In the genomic region with DNA sequence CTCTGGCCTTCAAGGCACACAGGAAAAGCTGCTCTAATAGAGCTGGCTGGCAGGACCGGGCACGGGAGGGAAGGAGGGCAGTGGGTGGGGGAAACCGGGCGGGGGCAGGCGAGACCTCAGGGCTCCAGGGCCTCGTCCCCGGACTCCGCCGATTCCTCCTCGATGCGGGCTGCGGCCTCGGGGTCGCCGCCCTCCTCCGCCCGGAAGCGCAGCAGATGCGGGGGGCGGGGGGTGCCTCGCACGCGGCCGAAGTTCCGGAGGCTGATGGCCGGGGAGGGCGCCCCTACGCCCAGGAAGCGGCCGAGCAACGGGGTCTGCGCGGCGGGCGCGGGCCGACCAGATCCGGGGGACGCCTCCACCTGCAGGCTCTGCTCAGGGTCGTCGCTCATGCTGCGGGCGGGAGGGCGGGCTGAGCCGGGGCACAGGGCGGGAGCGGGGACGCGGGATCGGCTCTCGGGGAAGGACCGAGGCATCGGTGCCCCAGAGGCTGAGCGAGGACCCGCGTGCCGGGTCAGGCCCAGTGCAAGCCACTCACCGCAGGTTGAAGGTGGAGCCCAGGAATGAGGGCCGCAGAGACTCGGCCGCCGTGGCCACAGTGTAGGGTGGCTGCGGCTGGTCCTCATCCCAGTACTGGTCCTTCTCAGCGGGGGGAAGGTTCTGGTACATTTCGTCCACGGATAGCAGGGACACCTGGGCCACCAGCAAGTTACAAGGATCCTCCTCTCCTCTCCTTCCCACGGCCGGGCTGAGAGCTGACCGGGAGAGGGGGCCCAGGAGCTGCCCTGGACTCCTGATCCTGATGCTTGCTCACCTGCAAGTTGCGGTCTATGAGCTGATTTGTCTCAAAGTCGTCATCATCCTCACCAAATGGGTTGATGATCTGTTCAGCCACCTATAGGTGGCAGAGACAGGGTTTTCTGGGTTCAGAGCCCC, we compare ENCODE assay signal across 9 cellular contexts. TPM values are rescaled to one million over a fixed set of nuclear protein-coding genes. Genes with fewer than 3 reads are reported as not detected.
DNase-seq lines count a peak whose midpoint lies in the region; ATAC-seq and TF ChIP-seq lines count a peak whose summit lies in the region.
"Had no signal": no experiment of that assay in that cellular context is flagged by ENCODE, and none has a peak within 500 bp of the region (broad histone marks: within the 10 kb centered on the region; RNA-seq: fewer than 3 reads in every experiment).

No MANE protein-coding gene starts in this region.

- no peaks in the 10 kb centered on the region for H3K27me3 Mint-ChIP-seq in activated CD8-positive, alpha-beta T cell treated with anti-CD3 and anti-CD28 coated beads, Interleukin-2, amount 10 ng/mL, durations not matched to agents 7 days and 5 days (ENCODE audit: low read depth)
- peaks cover 5% of the 10 kb centered on the region for H3K27me3 Mint-ChIP-seq in glutamatergic neuron (ENCODE audit: unreplicated experiment)

- peaks cover 41% of the 10 kb centered on the region for H3K4me1 Mint-ChIP-seq in activated CD8-positive, alpha-beta T cell treated with anti-CD3 and anti-CD28 coated beads, Interleukin-2, amount 10 ng/mL, durations not matched to agents 7 days and 5 days (ENCODE audit: low read depth)
- H3K4me1 Mint-ChIP-seq in glutamatergic neuron (ENCODE audit: low read depth, unreplicated experiment), result peaks cover 12% of the 10 kb centered on the region

- DNase-seq in NCI-H2227 (lab: John Stamatoyannopoulos, UW; ENCODE audit: unreplicated experiment) (peak; percentile 50), NCI-H2227 treated with DMSO at 0.1 percent for 48 hours (lab: John Stamatoyannopoulos, UW) (no peak), glutamatergic neuron (peak; percentile 59), retina (peak; percentile 64), NCI-H1694 treated with DMSO at 0.1 percent for 48 hours (lab: John Stamatoyannopoulos, UW) (no peak), GM19240 (ENCODE audit: insufficient read length, low spot score) (no peak), NCI-H2196 (lab: John Stamatoyannopoulos, UW; ENCODE audit: unreplicated experiment) (no peak)
- peak; percentile 59 for DNase-seq in activated CD8-positive, alpha-beta T cell treated with anti-CD3 and anti-CD28 coated beads, Interleukin-2, amount 10 ng/mL, durations not matched to agents 7 days and 5 days

- no peaks in the 10 kb centered on the region for H3K9me3 Mint-ChIP-seq in activated CD8-positive, alpha-beta T cell treated with anti-CD3 and anti-CD28 coated beads, Interleukin-2, amount 10 ng/mL, durations not matched to agents 7 days and 5 days (ENCODE audit: insufficient read depth)
- peaks cover 7% of the 10 kb centered on the region for H3K9me3 Mint-ChIP-seq in glutamatergic neuron (ENCODE audit: unreplicated experiment)

- ATAC-seq in activated CD8-positive, alpha-beta T cell treated with anti-CD3 and anti-CD28 coated beads, Interleukin-2, amount 10 ng/mL, durations not matched to agents 7 days and 5 days, result peak; percentile 45

- TF ChIP-seq CTCF in glutamatergic neuron (IDR thresholded peaks at IDR 0.05; ENCODE audit: partially characterized antibody, unreplicated experiment), result no peak

- POLR2A ChIA-PET in activated CD8-positive, alpha-beta T cell treated with anti-CD3 and anti-CD28 coated beads, Interleukin-2, amount 10 ng/mL, durations not matched to agents 7 days and 5 days (lab: Charles Lee), result interaction anchor here (2.0 to 8.8 kb wide), 7 partner anchors 9 to 63 kb away, joined by 7 to 115 read pairs (median 25); partner anchors contain the start of genes BTBD19, PLK3, RNU5D-1 and RPS8

- peak overlapping the region; percentile 65 for H3K4me3 Mint-ChIP-seq in activated CD8-positive, alpha-beta T cell treated with anti-CD3 and anti-CD28 coated beads, Interleukin-2, amount 10 ng/mL, durations not matched to agents 7 days and 5 days
- H3K4me3 Mint-ChIP-seq in glutamatergic neuron (ENCODE audit: unreplicated experiment), result peak overlapping the region; percentile 79

- H3K36me3 Mint-ChIP-seq in activated CD8-positive, alpha-beta T cell treated with anti-CD3 and anti-CD28 coated beads, Interleukin-2, amount 10 ng/mL, durations not matched to agents 7 days and 5 days (ENCODE audit: low read depth), result peaks cover 34% of the 10 kb centered on the region
- no peaks in the 10 kb centered on the region for H3K36me3 Mint-ChIP-seq in glutamatergic neuron (ENCODE audit: unreplicated experiment)

- H3K27ac Mint-ChIP-seq in activated CD8-positive, alpha-beta T cell treated with anti-CD3 and anti-CD28 coated beads, Interleukin-2, amount 10 ng/mL, durations not matched to agents 7 days and 5 days, result peak overlapping the region; percentile 86
- H3K27ac Mint-ChIP-seq in glutamatergic neuron (ENCODE audit: unreplicated experiment), result no peak overlapping the region

- CTCF ChIA-PET in activated CD8-positive, alpha-beta T cell treated with anti-CD3 and anti-CD28 coated beads, Interleukin-2, amount 10 ng/mL, durations not matched to agents 7 days and 5 days (lab: Charles Lee), result interaction anchor here (0.5 to 4.0 kb wide), 16 partner anchors 9 to 519 kb away, joined by 3 to 26 read pairs (median 5); partner anchors contain the start of genes BTBD19, DYNLT4, HECTD3 and RNU5D-1

RNA-seq across cellular contexts. Expression of gene BEST4, which starts 3.6 kb away (rescaled TPM):
- total RNA-seq in activated CD8-positive, alpha-beta T cell treated with anti-CD3 and anti-CD28 coated beads, Interleukin-2, amount 10 ng/mL, durations not matched to agents 7 days and 5 days, result under 1 TPM; 0.26 to 0.42 TPM
- total RNA-seq in glutamatergic neuron (ENCODE audit: unreplicated experiment), result 0.88 TPM

RNA-seq across cellular contexts. Expression of gene RPS8, which starts 9.0 kb away (rescaled TPM):
- 1,000 to 10,000 TPM; 1,750 to 1,777 TPM for total RNA-seq in activated CD8-positive, alpha-beta T cell treated with anti-CD3 and anti-CD28 coated beads, Interleukin-2, amount 10 ng/mL, durations not matched to agents 7 days and 5 days
- total RNA-seq in glutamatergic neuron (ENCODE audit: unreplicated experiment), result 988 TPM

RNA-seq across cellular contexts. Expression of gene PLK3, which starts 15.8 kb away (rescaled TPM):
- 10 to 100 TPM; 64.8 to 68.0 TPM for total RNA-seq in activated CD8-positive, alpha-beta T cell treated with anti-CD3 and anti-CD28 coated beads, Interleukin-2, amount 10 ng/mL, durations not matched to agents 7 days and 5 days
- 89.3 TPM for total RNA-seq in glutamatergic neuron (ENCODE audit: unreplicated experiment)

RNA-seq across cellular contexts. Expression of gene DYNLT4, which starts 22.8 kb away (rescaled TPM):
- 1 to 10 TPM; 1.8 to 2.3 TPM for total RNA-seq in activated CD8-positive, alpha-beta T cell treated with anti-CD3 and anti-CD28 coated beads, Interleukin-2, amount 10 ng/mL, durations not matched to agents 7 days and 5 days
- total RNA-seq in glutamatergic neuron (ENCODE audit: unreplicated experiment), result not detected
- total RNA-seq: activated CD8-positive, alpha-beta memory T cell treated with anti-CD3 and anti-CD28 coated beads for 36 hours had no signal

RNA-seq across cellular contexts. Expression of gene BTBD19, which starts 24.0 kb away (rescaled TPM):
- total RNA-seq in activated CD8-positive, alpha-beta T cell treated with anti-CD3 and anti-CD28 coated beads, Interleukin-2, amount 10 ng/mL, durations not matched to agents 7 days and 5 days, result 1 to 10 TPM; 4.5 to 8.8 TPM
- total RNA-seq in glutamatergic neuron (ENCODE audit: unreplicated experiment), result 5.9 TPM

Comparison
In these comparisons a context has a peak if more than half of its experiments do, and no peak if none do; other contexts are left out.
1. DNase-seq: peak in NCI-H2227 (single experiment), activated CD8-positive, alpha-beta T cell treated with anti-CD3 and anti-CD28 coated beads, Interleukin-2, amount 10 ng/mL, durations not matched to agents 7 days and 5 days (single experiment), glutamatergic neuron (single experiment) and retina (single experiment); none in NCI-H2227 treated with DMSO at 0.1 percent for 48 hours (single experiment), NCI-H1694 treated with DMSO at 0.1 percent for 48 hours (single experiment), GM19240 (single experiment) and NCI-H2196 (single experiment).